12 cellular contexts compared by ENCODE assay signal in the genomic region with DNA sequence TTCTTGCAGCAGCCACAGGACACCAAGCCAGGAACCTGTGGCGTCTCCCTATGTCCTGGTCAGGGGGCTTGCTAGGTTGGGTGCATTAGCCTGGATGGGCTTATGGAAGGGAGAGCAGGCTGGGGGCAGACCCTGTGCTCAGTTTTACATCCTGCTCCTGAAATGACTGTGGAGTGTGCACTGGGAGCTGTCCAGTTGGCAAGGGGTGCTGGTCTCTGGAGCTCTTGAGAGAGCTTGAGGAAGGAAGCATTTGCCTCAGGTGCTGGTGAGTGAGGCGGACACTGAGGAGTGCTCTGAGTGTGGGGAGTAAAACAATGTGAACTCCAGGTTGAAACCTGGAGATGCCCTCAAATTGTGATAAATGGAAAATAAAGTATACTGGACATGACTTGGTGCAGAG. TPM values are rescaled to one million over a fixed set of nuclear protein-coding genes. Genes with fewer than 3 reads are reported as not detected.
DNase-seq lines count a peak whose midpoint lies in the region; FAIRE-seq and TF ChIP-seq lines count a peak whose summit lies in the region.
"Had no signal": no experiment of that assay in that cellular context is flagged by ENCODE, and none has a peak within 500 bp of the region (broad histone marks: within the 10 kb centered on the region; RNA-seq: fewer than 3 reads in every experiment).

No MANE protein-coding gene starts in this region.

- intact Hi-C loops in endothelial cell of umbilical vein (cut with micrococcal nuclease) (loop anchor here (5.0 kb wide), 1 partner anchor 363 kb away; no protein-coding TSS in a partner anchor), posterior vena cava (cut with DNase I) (loop anchor here in 1 of 2 donors (2.0 kb wide), 1 partner anchor 51 kb away; no protein-coding TSS in a partner anchor)

- H2AFZ ChIP-seq in endothelial cell of umbilical vein (ENCODE audit: low read depth, low read length) = no peak overlapping the region
- H2AFZ ChIP-seq: parathyroid adenoma had no signal

- BruUV-seq in endothelial cell of umbilical vein (replicated peaks; lab: Mats Ljungman, UMichigan) = no TSS peak

- no peaks in the 10 kb centered on the region for H3K79me2 ChIP-seq in endothelial cell of umbilical vein (ENCODE audit: control insufficient read depth, insufficient read depth, low read length)
- H3K79me2 ChIP-seq: parathyroid adenoma had no signal

- peak; percentile 31 for FAIRE-seq in endothelial cell of umbilical vein (lab: Jason Lieb, UNC)

- H3K4me3 ChIP-seq in H7 (ENCODE audit: insufficient read depth, low read depth, low read length) (no peak overlapping the region), endothelial cell of umbilical vein (replicated peaks in 1 of 3; ENCODE audit: insufficient read depth in 1 of 3, low read depth in 1 of 3, low read length in 3 of 3) (no peak overlapping the region), WERI-Rb-1 (ENCODE audit: low read depth, low read length) (no peak overlapping the region)

- no peak overlapping the region for H3K27ac Mint-ChIP-seq in nephron progenitor cell
- H3K27ac Mint-ChIP-seq in activated T-cell treated with anti-CD3 and anti-CD28 coated beads, Interleukin-2, amount 50 U/mL, for 24 hours = no peak overlapping the region

- H3K9ac ChIP-seq in endothelial cell of umbilical vein (replicated peaks; ENCODE audit: extremely low read depth, insufficient read depth, low read length) = no peak overlapping the region
- H3K9ac ChIP-seq: parathyroid adenoma had no signal

- H3K9me1 ChIP-seq in endothelial cell of umbilical vein (replicated peaks; ENCODE audit: control insufficient read depth, extremely low read depth, insufficient read depth, low read length) = no peaks in the 10 kb centered on the region

- no peaks in the 10 kb centered on the region for H4K20me1 ChIP-seq in endothelial cell of umbilical vein (replicated peaks; ENCODE audit: control insufficient read depth, extremely low read depth, insufficient read depth, low read length)

- H3K27me3 ChIP-seq in H7 (ENCODE audit: control insufficient read depth, insufficient read depth, low read length) = no peaks in the 10 kb centered on the region; the same call in 1 of the 2 replicates
- H3K27me3 ChIP-seq in endothelial cell of umbilical vein (ENCODE audit: control insufficient read depth in 2 of 2, insufficient read depth in 2 of 2, low read length in 2 of 2) = peaks cover 9 to 10% of the 10 kb centered on the region in 2 experiments
- H3K27me3 ChIP-seq in WERI-Rb-1 (ENCODE audit: insufficient read depth, low read depth, severe bottlenecking) = no peaks in the 10 kb centered on the region

- H3K9me3 ChIP-seq in endothelial cell of umbilical vein (replicated peaks; ENCODE audit: control insufficient read depth, insufficient read depth, low read length) (no peaks in the 10 kb centered on the region), WERI-Rb-1 (ENCODE audit: severe bottlenecking) (no peaks in the 10 kb centered on the region)

- dilution Hi-C loops in endothelial cell of umbilical vein (cut with MboI; ENCODE audit: extremely low pct_ligation_motif_present, low sequenced_read_pairs) = no loop called here

- no peak for TF ChIP-seq POLR2A in endothelial cell of umbilical vein (IDR thresholded peaks at IDR 0.05; ENCODE audit: low read depth, low read length)

- H3K4me2 ChIP-seq in endothelial cell of umbilical vein (ENCODE audit: insufficient read depth, low read length) = no peak overlapping the region

- no peak overlapping the region for H3K4me3 Mint-ChIP-seq in nephron progenitor cell
- no peak overlapping the region for H3K4me3 Mint-ChIP-seq in activated T-cell treated with anti-CD3 and anti-CD28 coated beads, Interleukin-2, amount 50 U/mL, for 24 hours

- peak; percentile 34 for DNase-seq in H7
- DNase-seq in RKO (ENCODE audit: low spot score) = peak; percentile 19
- DNase-seq in endothelial cell of umbilical vein (ENCODE audit: low read depth, low spot score) = peak; percentile 45
- DNase-seq in nephron progenitor cell = peak; percentile 67
- DNase-seq in activated T-cell treated with anti-CD3 and anti-CD28 coated beads, Interleukin-2, amount 50 U/mL, for 24 hours = no peak
- no peak for DNase-seq in NOMO-1 (lab: John Stamatoyannopoulos, UW; ENCODE audit: unreplicated experiment in 2 of 2)
- no peak for DNase-seq in posterior vena cava (ENCODE audit: low spot score)
- no peak for DNase-seq in WERI-Rb-1
- DNase-seq: anterior cingulate cortex, hippocampal formation had no signal

- no peak overlapping the region for H3K27ac ChIP-seq in endothelial cell of umbilical vein (ENCODE audit: insufficient read depth, low read depth, low read length)
- no peak overlapping the region for H3K27ac ChIP-seq in WERI-Rb-1
- H3K27ac ChIP-seq: parathyroid adenoma had no signal

- TF ChIP-seq CTCF in endothelial cell of umbilical vein (IDR thresholded peaks at IDR 0.05; ENCODE audit: extremely low read depth in 1 of 2, insufficient read depth in 1 of 2, low read depth in 1 of 2, low read length in 2 of 2) (no peak), nephron progenitor cell (IDR thresholded peaks at IDR 0.05) (no peak), WERI-Rb-1 (IDR thresholded peaks at IDR 0.05; ENCODE audit: low read depth, low read length) (no peak)

- CTCF ChIA-PET in endothelial cell of umbilical vein (lab: Charles Lee) = interaction anchor here (0.8 to 0.9 kb wide), 2 partner anchors 15 to 32 kb away, joined by 3 to 4 read pairs; no protein-coding TSS in a partner anchor

- H3K36me3 ChIP-seq in H7 (replicated peaks; ENCODE audit: control insufficient read depth, insufficient read depth, low read length) (no peaks in the 10 kb centered on the region), endothelial cell of umbilical vein (ENCODE audit: control insufficient read depth in 2 of 2, extremely low read depth in 1 of 2, insufficient read depth in 2 of 2, low read length in 2 of 2) (no peaks in the 10 kb centered on the region), WERI-Rb-1 (no peaks in the 10 kb centered on the region)

- POLR2A ChIA-PET in endothelial cell of umbilical vein (lab: Charles Lee) = no interaction called here

- no peaks in the 10 kb centered on the region for H3K4me1 ChIP-seq in endothelial cell of umbilical vein (ENCODE audit: control insufficient read depth, extremely low read depth, insufficient read depth, low read length)
- H3K4me1 ChIP-seq: parathyroid adenoma had no signal

- H3K27me3 Mint-ChIP-seq in nephron progenitor cell (ENCODE audit: low read depth, poor library complexity) = peaks cover 32% of the 10 kb centered on the region
- peaks cover 34% of the 10 kb centered on the region for H3K27me3 Mint-ChIP-seq in activated T-cell treated with anti-CD3 and anti-CD28 coated beads, Interleukin-2, amount 50 U/mL, for 24 hours

- H3K9me3 Mint-ChIP-seq in nephron progenitor cell = peaks cover 5% of the 10 kb centered on the region
- peaks cover 2% of the 10 kb centered on the region for H3K9me3 Mint-ChIP-seq in activated T-cell treated with anti-CD3 and anti-CD28 coated beads, Interleukin-2, amount 50 U/mL, for 24 hours

- H3K4me1 Mint-ChIP-seq in nephron progenitor cell = no peaks in the 10 kb centered on the region
- H3K4me1 Mint-ChIP-seq in activated T-cell treated with anti-CD3 and anti-CD28 coated beads, Interleukin-2, amount 50 U/mL, for 24 hours (ENCODE audit: low read depth) = no peaks in the 10 kb centered on the region

- no peaks in the 10 kb centered on the region for H3K36me3 Mint-ChIP-seq in nephron progenitor cell (ENCODE audit: low read depth)
- no peaks in the 10 kb centered on the region for H3K36me3 Mint-ChIP-seq in activated T-cell treated with anti-CD3 and anti-CD28 coated beads, Interleukin-2, amount 50 U/mL, for 24 hours (ENCODE audit: low read depth)

RNA-seq across cellular contexts. Expression of a gene that starts 3.4 kb away (rescaled TPM):
- total RNA-seq in H7 (2014; rRNA removed; shearing (Covaris generic)) = not detected in 2 replicates
- not detected in 2 replicates for total RNA-seq in endothelial cell of umbilical vein
- not detected in 2 replicates for polyA plus RNA-seq in endothelial cell of umbilical vein
- polyA plus RNA-seq in endothelial cell of umbilical vein (2011; cell fraction: cytosol; rRNA removed) = not detected in 2 replicates
- polyA plus RNA-seq in endothelial cell of umbilical vein (2011; cell fraction: nucleus; rRNA removed) = not detected in 2 replicates
- polyA plus RNA-seq in endothelial cell of umbilical vein (2012) = not detected in 2 replicates
- not detected in 2 replicates for polyA minus RNA-seq in endothelial cell of umbilical vein
- polyA minus RNA-seq in endothelial cell of umbilical vein (2011; cell fraction: cytosol; rRNA and poly(A)+ RNA removed) = not detected
- polyA minus RNA-seq in endothelial cell of umbilical vein (2011; cell fraction: nucleus; rRNA and poly(A)+ RNA removed) = not detected in 2 replicates
- total RNA-seq in posterior vena cava = not detected
- total RNA-seq: G401 had no signal

RNA-seq across cellular contexts. Expression of a gene that starts 25.5 kb away (rescaled TPM):
- total RNA-seq in H7 (2014; rRNA removed; shearing (Covaris generic)) = not detected in 2 replicates
- total RNA-seq in endothelial cell of umbilical vein = not detected in 2 replicates
- polyA plus RNA-seq in endothelial cell of umbilical vein = not detected in 2 replicates
- polyA plus RNA-seq in endothelial cell of umbilical vein (2011; cell fraction: cytosol; rRNA removed) = not detected in 2 replicates
- polyA plus RNA-seq in endothelial cell of umbilical vein (2011; cell fraction: nucleus; rRNA removed) = not detected in 2 replicates
- polyA plus RNA-seq in endothelial cell of umbilical vein (2012) = not detected in 2 replicates
- not detected in 2 replicates for polyA minus RNA-seq in endothelial cell of umbilical vein
- polyA minus RNA-seq in endothelial cell of umbilical vein (2011; cell fraction: cytosol; rRNA and poly(A)+ RNA removed) = not detected
- not detected in 2 replicates for polyA minus RNA-seq in endothelial cell of umbilical vein (2011; cell fraction: nucleus; rRNA and poly(A)+ RNA removed)
- not detected for total RNA-seq in posterior vena cava
- total RNA-seq: G401 had no signal

RNA-seq across cellular contexts. Expression of a gene that starts 41.7 kb away (rescaled TPM):
- total RNA-seq in H7 (2014; rRNA removed; shearing (Covaris generic)) = 46.3 and 56.3 TPM in 2 replicates
- total RNA-seq in endothelial cell of umbilical vein (30.5 and 33.1 TPM in 2 replicates), posterior vena cava (10 to 100 TPM in 1 of 2 donors, 1 to 10 TPM in 1; 5.5 to 13.3 TPM)
- polyA plus RNA-seq in endothelial cell of umbilical vein = 23.7 and 36.0 TPM in 2 replicates
- 27.8 and 34.2 TPM in 2 replicates for polyA plus RNA-seq in endothelial cell of umbilical vein (2011; cell fraction: cytosol; rRNA removed)
- polyA plus RNA-seq in endothelial cell of umbilical vein (2011; cell fraction: nucleus; rRNA removed) = 58.3 and 64.8 TPM in 2 replicates
- polyA plus RNA-seq in endothelial cell of umbilical vein (2012) = 20.1 and 23.0 TPM in 2 replicates
- 20.9 and 32.0 TPM in 2 replicates for polyA minus RNA-seq in endothelial cell of umbilical vein
- 5.8 TPM for polyA minus RNA-seq in endothelial cell of umbilical vein (2011; cell fraction: cytosol; rRNA and poly(A)+ RNA removed)
- polyA minus RNA-seq in endothelial cell of umbilical vein (2011; cell fraction: nucleus; rRNA and poly(A)+ RNA removed) = 19.4 and 20.7 TPM in 2 replicates

RNA-seq across cellular contexts. Expression of a gene that starts 53.5 kb away (rescaled TPM):
- total RNA-seq in H7 (2014; rRNA removed; shearing (Covaris generic)) = not detected in 2 replicates
- total RNA-seq in endothelial cell of umbilical vein (not detected in 2 replicates), posterior vena cava (not detected)
- polyA plus RNA-seq in endothelial cell of umbilical vein = not detected in 2 replicates
- not detected in 2 replicates for polyA plus RNA-seq in endothelial cell of umbilical vein (2011; cell fraction: cytosol; rRNA removed)
- not detected in 2 replicates for polyA plus RNA-seq in endothelial cell of umbilical vein (2011; cell fraction: nucleus; rRNA removed)
- not detected in 2 replicates for polyA plus RNA-seq in endothelial cell of umbilical vein (2012)
- polyA minus RNA-seq in endothelial cell of umbilical vein = not detected in 2 replicates
- not detected for polyA minus RNA-seq in endothelial cell of umbilical vein (2011; cell fraction: cytosol; rRNA and poly(A)+ RNA removed)
- polyA minus RNA-seq in endothelial cell of umbilical vein (2011; cell fraction: nucleus; rRNA and poly(A)+ RNA removed) = not detected in 2 replicates
- total RNA-seq: G401 had no signal

Comparison
In these comparisons a context has a peak if more than half of its experiments do, and no peak if none do; other contexts are left out.
1. DNase-seq: peak in H7 (single experiment), RKO (single experiment), endothelial cell of umbilical vein (single experiment) and nephron progenitor cell (single experiment); none in activated T-cell treated with anti-CD3 and anti-CD28 coated beads, Interleukin-2, amount 50 U/mL, for 24 hours (single experiment), NOMO-1 (0 of 2), posterior vena cava (single experiment) and WERI-Rb-1 (single experiment).